ENCODE assay signal across 25 cellular contexts in the genomic region with DNA sequence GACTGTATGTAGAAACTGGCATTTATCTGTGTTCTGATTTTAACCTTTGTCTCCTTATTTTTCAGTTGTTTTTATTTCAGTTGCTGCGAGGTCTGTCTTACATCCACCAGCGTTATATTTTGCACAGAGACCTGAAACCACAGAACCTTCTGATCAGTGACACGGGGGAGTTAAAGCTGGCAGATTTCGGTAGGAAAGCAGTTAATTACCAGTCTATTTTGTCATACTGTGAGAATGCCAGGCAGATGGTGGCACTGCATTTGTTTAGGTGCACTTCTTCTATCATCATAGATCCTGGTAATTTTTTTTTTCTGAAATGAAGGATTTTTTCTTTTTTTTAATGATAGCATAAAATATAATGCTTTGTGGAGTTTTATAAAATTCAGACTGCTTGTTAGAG.
"Had no signal": no experiment of that assay in that cellular context is flagged by ENCODE, and none has a peak within 500 bp of the region (broad histone marks: within the 10 kb centered on the region; RNA-seq: fewer than 3 reads in every experiment).

No MANE protein-coding gene starts in this region.

- DNase-seq: activated CD4-positive, alpha-beta memory T cell treated with anti-CD3 and anti-CD28 coated beads, Interleukin-2, amount 10 ng/mL, durations not matched to agents 7 days and 5 days; activated CD4-positive, alpha-beta T cell treated with anti-CD3 and anti-CD28 coated beads for 1 hour; activated CD4-positive, alpha-beta T cell treated with anti-CD3 and anti-CD28 coated beads, Interleukin-2, amount 10 ng/mL, durations not matched to agents 7 days and 5 days; activated CD8-positive, alpha-beta memory T cell treated with anti-CD3 and anti-CD28 coated beads, Interleukin-2, amount 50 U/mL, for 48 hours; activated gamma-delta T cell; activated naive CD4-positive, alpha-beta T cell treated with anti-CD3 and anti-CD28 coated beads, Interleukin-2, amount 50 U/mL, for 16 hours; activated T-cell treated with anti-CD3 and anti-CD28 coated beads, Interleukin-2, amount 50 U/mL, for 24 hours; amniotic stem cell; brain microvascular endothelial cell; endodermal cell; foreskin fibroblast; head of caudate nucleus; left cardiac atrium; mammary epithelial cell; naive B cell; nephron progenitor cell; right lobe of liver; stimulated activated CD4-positive, alpha-beta T cell treated with anti-CD3 and anti-CD28 coated beads, Interleukin-4, amount 100 ng/mL, for 1 hour; T1000; trophoblast cell had no signal

- H3K4me1 Mint-ChIP-seq: activated CD4-positive, alpha-beta memory T cell treated with anti-CD3 and anti-CD28 coated beads, Interleukin-2, amount 10 ng/mL, durations not matched to agents 7 days and 5 days; activated CD4-positive, alpha-beta T cell treated with anti-CD3 and anti-CD28 coated beads, Interleukin-2, amount 10 ng/mL, durations not matched to agents 7 days and 5 days; endodermal cell; mesothelial cell of epicardium had no signal

- H3K27ac Mint-ChIP-seq: activated CD4-positive, alpha-beta memory T cell treated with anti-CD3 and anti-CD28 coated beads, Interleukin-2, amount 10 ng/mL, durations not matched to agents 7 days and 5 days; activated CD4-positive, alpha-beta T cell treated with anti-CD3 and anti-CD28 coated beads, Interleukin-2, amount 10 ng/mL, durations not matched to agents 7 days and 5 days; activated T-cell treated with anti-CD3 and anti-CD28 coated beads, Interleukin-2, amount 50 U/mL, for 24 hours; dendritic cell treated with granulocyte-macrophage colony-stimulating factor and Interleukin-4, amounts not matched to agents 40 ng/mL and 50 ng/mL, for 4 days; endodermal cell; mesothelial cell of epicardium; nephron progenitor cell; progenitor cell of endocrine pancreas; stimulated activated naive CD8-positive, alpha-beta T cell treated with anti-CD3 and anti-CD28 coated beads, Interleukin-15, Interleukin-2, amounts not matched to agents 100 ng/mL and 50 ng/mL, for 24 hours had no signal

- H3K4me3 Mint-ChIP-seq: activated CD4-positive, alpha-beta memory T cell treated with anti-CD3 and anti-CD28 coated beads, Interleukin-2, amount 10 ng/mL, durations not matched to agents 7 days and 5 days; activated CD4-positive, alpha-beta T cell treated with anti-CD3 and anti-CD28 coated beads, Interleukin-2, amount 10 ng/mL, durations not matched to agents 7 days and 5 days; activated T-cell treated with anti-CD3 and anti-CD28 coated beads, Interleukin-2, amount 50 U/mL, for 24 hours; dendritic cell treated with granulocyte-macrophage colony-stimulating factor and Interleukin-4, amounts not matched to agents 40 ng/mL and 50 ng/mL, for 4 days; endodermal cell; mesothelial cell of epicardium; naive B cell; nephron progenitor cell; stimulated activated naive CD8-positive, alpha-beta T cell treated with anti-CD3 and anti-CD28 coated beads, Interleukin-15, Interleukin-2, amounts not matched to agents 100 ng/mL and 50 ng/mL, for 24 hours had no signal

- H3K9me3 Mint-ChIP-seq: activated CD4-positive, alpha-beta memory T cell treated with anti-CD3 and anti-CD28 coated beads, Interleukin-2, amount 10 ng/mL, durations not matched to agents 7 days and 5 days; activated CD4-positive, alpha-beta T cell treated with anti-CD3 and anti-CD28 coated beads, Interleukin-2, amount 10 ng/mL, durations not matched to agents 7 days and 5 days; dendritic cell treated with granulocyte-macrophage colony-stimulating factor and Interleukin-4, amounts not matched to agents 40 ng/mL and 50 ng/mL, for 4 days; endodermal cell; mesothelial cell of epicardium; naive B cell; nephron progenitor cell; stimulated activated naive CD8-positive, alpha-beta T cell treated with anti-CD3 and anti-CD28 coated beads, Interleukin-15, Interleukin-2, amounts not matched to agents 100 ng/mL and 50 ng/mL, for 24 hours had no signal

- H3K27me3 Mint-ChIP-seq: activated CD4-positive, alpha-beta memory T cell treated with anti-CD3 and anti-CD28 coated beads, Interleukin-2, amount 10 ng/mL, durations not matched to agents 7 days and 5 days; activated CD4-positive, alpha-beta T cell treated with anti-CD3 and anti-CD28 coated beads, Interleukin-2, amount 10 ng/mL, durations not matched to agents 7 days and 5 days; activated T-cell treated with anti-CD3 and anti-CD28 coated beads, Interleukin-2, amount 50 U/mL, for 24 hours; dendritic cell treated with granulocyte-macrophage colony-stimulating factor and Interleukin-4, amounts not matched to agents 40 ng/mL and 50 ng/mL, for 4 days; naive B cell; progenitor cell of endocrine pancreas; stimulated activated naive CD8-positive, alpha-beta T cell treated with anti-CD3 and anti-CD28 coated beads, Interleukin-15, Interleukin-2, amounts not matched to agents 100 ng/mL and 50 ng/mL, for 24 hours had no signal

- ATAC-seq: esophagus mucosa, left cardiac atrium, right lobe of liver had no signal
